11 cellular contexts compared by ENCODE assay signal in genomic region chr6:111461860-111462259, GRCh38. TPM values are rescaled to one million over a fixed set of nuclear protein-coding genes. Genes with fewer than 3 reads are reported as not detected.
DNase-seq lines count a peak whose midpoint lies in the region; ATAC-seq, FAIRE-seq and TF ChIP-seq lines count a peak whose summit lies in the region.
"Had no signal": no experiment of that assay in that cellular context is flagged by ENCODE, and none has a peak within 500 bp of the region (broad histone marks: within the 10 kb centered on the region; RNA-seq: fewer than 3 reads in every experiment).

No MANE protein-coding gene starts in this region.

- FAIRE-seq in K562 (lab: Jason Lieb, UNC), result no peak

- H3K9ac ChIP-seq in Loucy (ENCODE audit: low read depth, low read length, poor library complexity, severe bottlenecking) (peak overlapping the region; percentile 41), K562 (ENCODE audit: insufficient read depth in 1 of 2, low read depth in 2 of 2, low read length in 2 of 2) (no peak overlapping the region)

- TF ChIP-seq EP300 in K562 (IDR thresholded peaks at IDR 0.05; ENCODE audit: low read length), result no peak

- no peak for DNase-seq in CD8-positive, alpha-beta T cell
- DNase-seq in K562 (ENCODE audit: extremely low read depth in 1 of 4, low spot score in 3 of 4) (no peak), dorsolateral prefrontal cortex (no peak), DMS79 treated with DMSO at 0.1 percent for 48 hours (lab: John Stamatoyannopoulos, UW) (no peak), amygdala (lab: John Stamatoyannopoulos, UW) (no peak)
- DNase-seq in naive thymus-derived CD4-positive, alpha-beta T cell, result peak in 3 of 9 donors; percentile 4 to 18 (median 10)
- DNase-seq: SIG-M5; stimulated activated CD4-positive, alpha-beta T cell treated with anti-CD3 and anti-CD28 coated beads, Interleukin-4, amount 100 ng/mL, for 4 hours; testis had no signal

- no TSS peak for BruUV-seq in K562 (replicated peaks; lab: Mats Ljungman, UMichigan)

- peak overlapping the region; percentile 77 for H3K4me3 Mint-ChIP-seq in CD8-positive, alpha-beta T cell
- H3K4me3 Mint-ChIP-seq in naive thymus-derived CD4-positive, alpha-beta T cell, result peak overlapping the region; percentile 39 to 84 (median 74)

- no peaks in the 10 kb centered on the region for H3K27me3 ChIP-seq in CD8-positive, alpha-beta T cell (ENCODE audit: insufficient read depth, low read length)
- no peaks in the 10 kb centered on the region for H3K27me3 ChIP-seq in Loucy (ENCODE audit: insufficient read depth, low read length, poor library complexity, severe bottlenecking)
- no peaks in the 10 kb centered on the region for H3K27me3 ChIP-seq in K562 (ENCODE audit: control insufficient read depth in 2 of 2, insufficient read depth in 2 of 2, low read length in 2 of 2)
- no peaks in the 10 kb centered on the region for H3K27me3 ChIP-seq in naive thymus-derived CD4-positive, alpha-beta T cell (ENCODE audit: control insufficient read depth in 2 of 2, insufficient read depth in 2 of 2, low read length in 2 of 2)
- H3K27me3 ChIP-seq in dorsolateral prefrontal cortex, result no peaks in the 10 kb centered on the region
- H3K27me3 ChIP-seq: testis had no signal

- peaks cover 9% of the 10 kb centered on the region for H3K9me3 Mint-ChIP-seq in CD8-positive, alpha-beta T cell
- H3K9me3 Mint-ChIP-seq in naive thymus-derived CD4-positive, alpha-beta T cell, result peaks cover 0 to 32% (median 14%) of the 10 kb centered on the region in 11 donors

- TF ChIP-seq CTCF in CD8-positive, alpha-beta T cell (IDR thresholded peaks at IDR 0.05), result no peak
- TF ChIP-seq CTCF in Loucy (conservative IDR thresholded peaks at IDR 0.05; ENCODE audit: low read length) (no peak), K562 (IDR thresholded peaks at IDR 0.05 in 2 of 3, conservative IDR thresholded peaks at IDR 0.05 in 1 of 3; ENCODE audit: insufficient read depth in 2 of 3, low read depth in 1 of 3, low read length in 3 of 3) (no peak), dorsolateral prefrontal cortex (IDR thresholded peaks at IDR 0.05 in 54 of 56, conservative IDR thresholded peaks at IDR 0.05 in 2 of 56; ENCODE audit: low read depth in 1 of 56, partially characterized antibody in 56 of 56) (no peak)

- no peaks in the 10 kb centered on the region for H3K9me1 ChIP-seq in K562 (ENCODE audit: control insufficient read depth, insufficient read depth, low read length)

- H3K9me3 ChIP-seq in CD8-positive, alpha-beta T cell (ENCODE audit: low read length), result no peaks in the 10 kb centered on the region
- H3K9me3 ChIP-seq in Loucy (ENCODE audit: insufficient read depth, low read depth, low read length) (peaks cover 7% of the 10 kb centered on the region), K562 (replicated peaks; ENCODE audit: control insufficient read depth, insufficient read depth, low read depth, low read length) (no peaks in the 10 kb centered on the region)
- no peaks in the 10 kb centered on the region for H3K9me3 ChIP-seq in naive thymus-derived CD4-positive, alpha-beta T cell (ENCODE audit: control insufficient read depth in 2 of 3, low read length in 3 of 3)
- H3K9me3 ChIP-seq: testis had no signal

- H3K4me3 ChIP-seq in CD8-positive, alpha-beta T cell (ENCODE audit: low read depth, low read length), result no peak overlapping the region
- H3K4me3 ChIP-seq in Loucy (ENCODE audit: low read length, poor library complexity, severe bottlenecking) (peak overlapping the region; percentile 54), K562 (no peak overlapping the region), dorsolateral prefrontal cortex (peak overlapping the region in 1 of 59 donors; percentile 2)
- peak overlapping the region; percentile 20 for H3K4me3 ChIP-seq in naive thymus-derived CD4-positive, alpha-beta T cell (ENCODE audit: low read length)
- H3K4me3 ChIP-seq: testis had no signal

- H2AFZ ChIP-seq in Loucy (ENCODE audit: low read length), result no peak overlapping the region
- no peak overlapping the region for H2AFZ ChIP-seq in K562 (ENCODE audit: low read depth, low read length)

- in situ Hi-C loops in K562 (cut with MboI), result no loop called here

- no peaks in the 10 kb centered on the region; the same call in 1 of the 2 replicates for H3K9me2 ChIP-seq in Loucy (replicated peaks; ENCODE audit: low read depth, low read length)

- intact Hi-C loops in CD8-positive, alpha-beta T cell (cut with DNase I, micrococcal nuclease), result loop anchor here in 1 of 2 experiments (5.0 kb wide), 1 partner anchor 35 kb away; no protein-coding TSS in a partner anchor
- intact Hi-C loops in K562 (cut with micrococcal nuclease) (no loop called here), dorsolateral prefrontal cortex (cut with DNase I) (no loop called here)
- intact Hi-C loops in naive thymus-derived CD4-positive, alpha-beta T cell (cut with micrococcal nuclease), result loop anchor here in 1 of 2 donors (5.0 kb wide), 1 partner anchor 35 kb away; no protein-coding TSS in a partner anchor

- peaks cover 13% of the 10 kb centered on the region for H3K4me1 ChIP-seq in CD8-positive, alpha-beta T cell (ENCODE audit: insufficient read depth, low read length)
- H3K4me1 ChIP-seq in Loucy (ENCODE audit: insufficient read depth, low read length, poor library complexity, severe bottlenecking) (peaks cover 11% of the 10 kb centered on the region), K562 (replicated peaks in 1 of 2; ENCODE audit: control insufficient read depth in 2 of 2, insufficient read depth in 2 of 2, low read length in 2 of 2) (peaks cover 0 to 9% of the 10 kb centered on the region in 2 experiments; a peak in 2 of 5 replicates)
- H3K4me1 ChIP-seq in naive thymus-derived CD4-positive, alpha-beta T cell (ENCODE audit: control insufficient read depth in 2 of 2, insufficient read depth in 2 of 2, low read length in 2 of 2), result no peaks in the 10 kb centered on the region
- H3K4me1 ChIP-seq: testis had no signal

- H3K27ac Mint-ChIP-seq in CD8-positive, alpha-beta T cell, result peak overlapping the region; percentile 45
- peak overlapping the region; percentile 5 to 80 (median 60) for H3K27ac Mint-ChIP-seq in naive thymus-derived CD4-positive, alpha-beta T cell

- H3K36me3 ChIP-seq in CD8-positive, alpha-beta T cell (ENCODE audit: insufficient read depth, low read length), result no peaks in the 10 kb centered on the region
- H3K36me3 ChIP-seq in Loucy (ENCODE audit: insufficient read depth, low read length) (peaks cover 25% of the 10 kb centered on the region), K562 (ENCODE audit: control insufficient read depth, insufficient read depth, low read length) (peaks cover 8% of the 10 kb centered on the region; the same call in 1 of the 3 replicates)
- H3K36me3 ChIP-seq in naive thymus-derived CD4-positive, alpha-beta T cell (ENCODE audit: control insufficient read depth in 2 of 3, insufficient read depth in 3 of 3, low read length in 3 of 3), result peaks cover 0 to 4% (median 0%) of the 10 kb centered on the region in 3 experiments

- H3F3A ChIP-seq in Loucy (ENCODE audit: low read depth), result no peaks in the 10 kb centered on the region

- ATAC-seq in CD8-positive, alpha-beta T cell, result peak; percentile 68
- ATAC-seq in K562, result peak; percentile 17; the same call in 1 of the 3 replicates
- ATAC-seq in naive thymus-derived CD4-positive, alpha-beta T cell, result peak; percentile 46
- ATAC-seq in GM21717 (IDR thresholded peaks at IDR 0.05; ENCODE audit: unreplicated experiment), result no peak

- TF ChIP-seq RAD21 in K562 (CRISPR knock-in tag; conservative IDR thresholded peaks at IDR 0.05 in 1 of 2, IDR thresholded peaks at IDR 0.05 in 1 of 2), result no peak

- peaks cover 38% of the 10 kb centered on the region for H3K4me1 Mint-ChIP-seq in CD8-positive, alpha-beta T cell (ENCODE audit: low read depth)
- H3K4me1 Mint-ChIP-seq in naive thymus-derived CD4-positive, alpha-beta T cell, result peaks cover 19 to 42% (median 35%) of the 10 kb centered on the region in 7 donors

- H3K27me3 Mint-ChIP-seq in CD8-positive, alpha-beta T cell (ENCODE audit: low read depth), result no peaks in the 10 kb centered on the region
- H3K27me3 Mint-ChIP-seq in naive thymus-derived CD4-positive, alpha-beta T cell, result no peaks in the 10 kb centered on the region

- peaks cover 7% of the 10 kb centered on the region for H4K20me1 ChIP-seq in Loucy (ENCODE audit: insufficient read depth, low read length, poor library complexity, severe bottlenecking)
- no peaks in the 10 kb centered on the region for H4K20me1 ChIP-seq in K562 (replicated peaks; ENCODE audit: control insufficient read depth, insufficient read depth, low read length)

- TF ChIP-seq POLR2A in K562 (conservative IDR thresholded peaks at IDR 0.05), result no peak

- POLR2A ChIA-PET in CD8-positive, alpha-beta T cell (lab: Charles Lee), result interaction anchor here (1.4 kb wide), 1 partner anchor 21 kb away, joined by 3 read pairs; the partner anchor contains the start of gene REV3L
- POLR2A ChIA-PET in K562 (lab: Yijun Ruan, JAX), result interaction anchor here (0.7 kb wide), 1 partner anchor 12 kb away, joined by 3 read pairs; no protein-coding TSS in a partner anchor
- POLR2A ChIA-PET in naive thymus-derived CD4-positive, alpha-beta T cell (lab: Charles Lee), result interaction anchor here (0.6 kb wide), 1 partner anchor 137 kb away, joined by 3 read pairs; no protein-coding TSS in a partner anchor

- peaks cover 31% of the 10 kb centered on the region for H3K36me3 Mint-ChIP-seq in CD8-positive, alpha-beta T cell
- H3K36me3 Mint-ChIP-seq in naive thymus-derived CD4-positive, alpha-beta T cell, result peaks cover 20 to 43% (median 34%) of the 10 kb centered on the region in 5 donors

- H3K4me2 ChIP-seq in Loucy (ENCODE audit: low read depth, low read length, poor library complexity, severe bottlenecking) (peak overlapping the region; percentile 84), K562 (ENCODE audit: insufficient read depth, low read length) (no peak overlapping the region)

- H3K79me2 ChIP-seq in Loucy (ENCODE audit: insufficient read depth, low read length) (peaks cover 90% of the 10 kb centered on the region), K562 (ENCODE audit: control insufficient read depth, insufficient read depth, low read length) (peaks cover 68% of the 10 kb centered on the region)

- CTCF ChIA-PET in CD8-positive, alpha-beta T cell (lab: Charles Lee), result interaction anchor here (1.1 to 1.9 kb wide), 2 partner anchors 17 to 203 kb away, joined by 4 to 8 read pairs; a partner anchor contains a TSS
- CTCF ChIA-PET in K562 (lab: Yijun Ruan, JAX; ENCODE audit: low intra/inter-chr PET ratio), result no interaction called here
- CTCF ChIA-PET in naive thymus-derived CD4-positive, alpha-beta T cell (lab: Charles Lee), result no interaction called here

- no peak overlapping the region for H3K27ac ChIP-seq in CD8-positive, alpha-beta T cell (ENCODE audit: low read depth, low read length)
- H3K27ac ChIP-seq in K562 (ENCODE audit: extremely low read depth, low read depth, low read length) (no peak overlapping the region), dorsolateral prefrontal cortex (no peak overlapping the region)
- H3K27ac ChIP-seq in naive thymus-derived CD4-positive, alpha-beta T cell (ENCODE audit: low read depth, low read length), result no peak overlapping the region
- H3K27ac ChIP-seq: testis had no signal

RNA-seq across cellular contexts. Expression of gene REV3L, which starts 21.2 kb away (rescaled TPM):
- 10 to 100 TPM; 18.1 to 20.7 TPM for total RNA-seq in CD8-positive, alpha-beta T cell
- 20.0 and 85.9 TPM in 2 replicates for total RNA-seq in K562 (2011; cell fraction: chromatin; rRNA removed; ENCODE audit: low replicate concordance)
- total RNA-seq in K562 (2011; cell fraction: nucleolus; rRNA removed), result 9.3 and 16.7 TPM in 2 replicates
- 25.5 and 35.3 TPM in 2 replicates for total RNA-seq in K562 (2011; cell fraction: nucleoplasm; rRNA removed)
- 13.0 and 14.4 TPM in 2 replicates for total RNA-seq in K562 (2014; rRNA removed)
- total RNA-seq in K562 (2014; rRNA removed; fragmentation: Illumina TruSeq; extraction: Trizol), result 22.1 and 23.5 TPM in 2 replicates
- 22.5 and 24.4 TPM in 2 replicates for total RNA-seq in K562 (2015; rRNA removed; fragmentation: Illumina TruSeq; extraction: Trizol)
- 12.1 and 16.6 TPM in 2 replicates for total RNA-seq in K562 (2021)
- 11.7 and 16.7 TPM in 2 replicates for polyA plus RNA-seq in K562 (2011; rRNA removed)
- polyA plus RNA-seq in K562 (2011; cell fraction: cytosol; rRNA removed), result 3.3 and 6.2 TPM in 2 replicates
- 9.2 and 12.9 TPM in 2 replicates for polyA plus RNA-seq in K562 (2011; cell fraction: nucleus; rRNA removed)
- 7.7 and 8.1 TPM in 2 replicates for polyA plus RNA-seq in K562 (2012)
- 10.9 and 16.8 TPM in 2 replicates for polyA plus RNA-seq in K562 (2014; fragmentation: Illumina TruSeq; extraction: Trizol)
- 1 to 10 TPM; 5.5 to 6.2 TPM for polyA plus RNA-seq in K562 (2014; fragmentation: Nextera tagmentation; extraction: Ambion mirVana)
- polyA plus RNA-seq in K562 (2014; rRNA removed), result 9.1 and 11.5 TPM in 2 replicates
- 40.9 and 47.2 TPM in 2 replicates for polyA minus RNA-seq in K562 (2011; rRNA and poly(A)+ RNA removed)
- 11.5 and 13.4 TPM in 2 replicates for polyA minus RNA-seq in K562 (2011; cell fraction: cytosol; rRNA and poly(A)+ RNA removed)
- polyA minus RNA-seq in K562 (2011; cell fraction: nucleus; rRNA and poly(A)+ RNA removed), result 28.9 and 41.9 TPM in 2 replicates
- total RNA-seq in naive thymus-derived CD4-positive, alpha-beta T cell, result 10 to 100 TPM; 16.1 to 31.8 (median 26.8) TPM
- 10 to 100 TPM in 1 of 2 donors, 1 to 10 TPM in 1; 8.6 to 14.8 TPM for polyA plus RNA-seq in naive thymus-derived CD4-positive, alpha-beta T cell
- total RNA-seq in dorsolateral prefrontal cortex, result 10 to 100 TPM; 34.5 to 90.2 (median 58.2) TPM

Comparison
In these comparisons a context has a peak if more than half of its experiments do, and no peak if none do; other contexts are left out.
1. H3K4me3 ChIP-seq: peak in Loucy (single experiment) and naive thymus-derived CD4-positive, alpha-beta T cell (single experiment); none in CD8-positive, alpha-beta T cell (single experiment) and K562 (single experiment).